ENCODE assay signal across 14 cellular contexts in the genomic region with DNA sequence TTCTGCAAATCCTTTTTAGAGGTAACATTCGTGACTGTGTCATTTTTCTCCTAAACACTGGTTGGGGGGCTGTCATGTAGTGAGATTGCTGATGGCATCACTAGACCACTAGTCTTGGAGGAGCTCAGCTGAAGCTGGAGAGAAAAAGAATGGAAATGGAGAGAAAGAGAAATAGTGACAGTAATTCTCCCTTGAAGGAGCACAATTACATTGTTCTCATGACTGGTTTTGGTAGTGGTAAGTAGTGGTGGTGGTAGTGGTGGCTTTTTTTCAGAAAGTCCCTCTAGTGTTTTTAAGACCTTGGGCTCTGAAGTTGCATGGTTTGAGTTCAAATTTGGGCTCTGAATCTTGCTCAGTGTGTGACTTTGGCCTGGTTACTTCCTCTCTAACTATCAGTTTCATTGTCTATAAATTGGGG.
DNase-seq lines count a peak whose midpoint lies in the region; ATAC-seq lines count a peak whose summit lies in the region.
"Had no signal": no experiment of that assay in that cellular context is flagged by ENCODE, and none has a peak within 500 bp of the region (broad histone marks: within the 10 kb centered on the region; RNA-seq: fewer than 3 reads in every experiment).

No MANE protein-coding gene starts in this region.

- peak; percentile 29 for ATAC-seq in GM18508 (IDR thresholded peaks at IDR 0.05; ENCODE audit: insufficient read depth, unreplicated experiment)
- peak; percentile 47 for ATAC-seq in GM21360 (IDR thresholded peaks at IDR 0.05; ENCODE audit: unreplicated experiment)
- peak; percentile 63 for ATAC-seq in HG02938 (IDR thresholded peaks at IDR 0.05; ENCODE audit: unreplicated experiment)
- ATAC-seq in HG03039 (IDR thresholded peaks at IDR 0.05; ENCODE audit: unreplicated experiment), result no peak

- peak overlapping the region; percentile 79 for H3K27ac Mint-ChIP-seq in activated T-helper 1 cell treated with anti-CD3 and anti-CD28 coated beads, Interleukin-12 subunit alpha, Interleukin-12 subunit beta, Interleukin-2, Interleukin-4 antibody, amounts not matched to agents 30 ng/mL and 10 ng/mL and 1 ng/mL, durations not matched to agents 14 hours and 24 hours and 36 hours

- no peak for DNase-seq in activated T-helper 1 cell treated with anti-CD3 and anti-CD28 coated beads, Interleukin-12 subunit alpha, Interleukin-12 subunit beta, Interleukin-2, Interleukin-4 antibody, amounts not matched to agents 30 ng/mL and 10 ng/mL and 1 ng/mL, durations not matched to agents 14 hours and 24 hours and 36 hours (ENCODE audit: low spot score)
- DNase-seq in NCI-H1694 (lab: John Stamatoyannopoulos, UW), result no peak
- no peak for DNase-seq in RPMI8226
- no peak for DNase-seq in NCI-H2029 treated with DMSO at 0.1 percent for 48 hours (lab: John Stamatoyannopoulos, UW)
- DNase-seq: activated CD4-positive, alpha-beta T cell treated with anti-CD3 and anti-CD28 coated beads, Interleukin-2, amount 50 U/mL, for 48 hours; effector memory CD4-positive, alpha-beta T cell; head of caudate nucleus; mammary epithelial cell; NCI-H1048; stomach had no signal

- intact Hi-C loops in activated T-helper 1 cell treated with anti-CD3 and anti-CD28 coated beads, Interleukin-12 subunit alpha, Interleukin-12 subunit beta, Interleukin-2, Interleukin-4 antibody, amounts not matched to agents 30 ng/mL and 10 ng/mL and 1 ng/mL, durations not matched to agents 14 hours and 24 hours and 36 hours (cut with micrococcal nuclease), result loop anchor here (5.0 kb wide), 1 partner anchor 449 kb away; the partner anchor contains the start of gene TIFA

- H3K36me3 Mint-ChIP-seq in activated T-helper 1 cell treated with anti-CD3 and anti-CD28 coated beads, Interleukin-12 subunit alpha, Interleukin-12 subunit beta, Interleukin-2, Interleukin-4 antibody, amounts not matched to agents 30 ng/mL and 10 ng/mL and 1 ng/mL, durations not matched to agents 14 hours and 24 hours and 36 hours (ENCODE audit: low read depth), result no peaks in the 10 kb centered on the region

- H3K4me1 Mint-ChIP-seq in activated T-helper 1 cell treated with anti-CD3 and anti-CD28 coated beads, Interleukin-12 subunit alpha, Interleukin-12 subunit beta, Interleukin-2, Interleukin-4 antibody, amounts not matched to agents 30 ng/mL and 10 ng/mL and 1 ng/mL, durations not matched to agents 14 hours and 24 hours and 36 hours (ENCODE audit: low read depth), result peaks cover 23% of the 10 kb centered on the region

- no peaks in the 10 kb centered on the region for H3K9me3 Mint-ChIP-seq in activated T-helper 1 cell treated with anti-CD3 and anti-CD28 coated beads, Interleukin-12 subunit alpha, Interleukin-12 subunit beta, Interleukin-2, Interleukin-4 antibody, amounts not matched to agents 30 ng/mL and 10 ng/mL and 1 ng/mL, durations not matched to agents 14 hours and 24 hours and 36 hours

- H3K4me3 Mint-ChIP-seq in activated T-helper 1 cell treated with anti-CD3 and anti-CD28 coated beads, Interleukin-12 subunit alpha, Interleukin-12 subunit beta, Interleukin-2, Interleukin-4 antibody, amounts not matched to agents 30 ng/mL and 10 ng/mL and 1 ng/mL, durations not matched to agents 14 hours and 24 hours and 36 hours, result no peak overlapping the region

- H3K27me3 Mint-ChIP-seq in activated T-helper 1 cell treated with anti-CD3 and anti-CD28 coated beads, Interleukin-12 subunit alpha, Interleukin-12 subunit beta, Interleukin-2, Interleukin-4 antibody, amounts not matched to agents 30 ng/mL and 10 ng/mL and 1 ng/mL, durations not matched to agents 14 hours and 24 hours and 36 hours (ENCODE audit: insufficient read depth), result no peaks in the 10 kb centered on the region
